In the genomic region with DNA sequence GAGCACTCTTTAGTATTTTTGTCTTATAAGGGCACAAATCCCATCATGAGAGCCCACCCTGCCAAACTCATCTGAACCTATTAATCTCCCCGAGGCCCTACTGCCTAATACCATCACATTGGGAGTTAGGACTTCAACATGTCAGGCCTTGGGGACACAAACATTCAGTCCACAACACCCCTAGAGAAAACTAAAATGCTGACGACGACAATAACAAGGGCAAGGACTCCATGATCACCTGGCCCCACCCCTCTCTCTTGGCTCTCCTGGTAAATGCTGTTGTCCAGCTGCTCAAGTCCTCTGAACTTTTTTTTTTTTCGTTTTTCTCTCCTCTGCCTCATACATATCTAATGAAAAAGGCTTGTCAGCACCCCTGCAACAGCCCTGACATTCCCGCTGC, we compare ENCODE assay signal across 8 cellular contexts.
"Had no signal": no experiment of that assay in that cellular context is flagged by ENCODE, and none has a peak within 500 bp of the region (broad histone marks: within the 10 kb centered on the region; RNA-seq: fewer than 3 reads in every experiment).

No MANE protein-coding gene starts in this region.

- H3K4me3 Mint-ChIP-seq: GM23338, H9, IgD-negative memory B cell had no signal

- H3K27ac Mint-ChIP-seq: GM23338, H9, IgD-negative memory B cell had no signal

- H3K4me2 ChIP-seq: GM23338 had no signal

- H2AFZ ChIP-seq: GM23338 had no signal

- H3K4me3 ChIP-seq: GM23338 had no signal

- DNase-seq: H9, HCEC 1CT, KG1 had no signal

- ATAC-seq: GM23338 had no signal

- H3K4me1 Mint-ChIP-seq: GM23338, IgD-negative memory B cell had no signal

- H3K27ac ChIP-seq: HL-60 had no signal

- H3K36me3 Mint-ChIP-seq: IgD-negative memory B cell had no signal

- H3K9me3 Mint-ChIP-seq: H9, IgD-negative memory B cell had no signal

- FAIRE-seq: H1, H54 had no signal
